Comparison of ENCODE assay signal across 13 cellular contexts in genomic region chr13:113022391-113023216, GRCh38. TPM values are rescaled to one million over a fixed set of nuclear protein-coding genes. Genes with fewer than 3 reads are reported as not detected.
DNase-seq lines count a peak whose midpoint lies in the region; ATAC-seq and TF ChIP-seq lines count a peak whose summit lies in the region.
"Had no signal": no experiment of that assay in that cellular context is flagged by ENCODE, and none has a peak within 500 bp of the region (broad histone marks: within the 10 kb centered on the region; RNA-seq: fewer than 3 reads in every experiment).

No MANE protein-coding gene starts in this region.

- H3K4me3 Mint-ChIP-seq in brain (peak overlapping the region in 3 of 5 experiments; percentile 21 to 70 (median 70)), progenitor cell of endocrine pancreas (ENCODE audit: low read depth) (peak overlapping the region; percentile 55)
- H3K4me3 Mint-ChIP-seq: activated T-helper 1 cell treated with anti-CD3 and anti-CD28 coated beads, Interleukin-12 subunit alpha, Interleukin-12 subunit beta, Interleukin-2, Interleukin-4 antibody, amounts not matched to agents 30 ng/mL and 10 ng/mL and 1 ng/mL, durations not matched to agents 14 hours and 24 hours and 36 hours had no signal

- H3K4me3 ChIP-seq in HUES6 (ENCODE audit: low read depth, low read length) (peak overlapping the region; percentile 53), iPS-18a (ENCODE audit: low read length) (no peak overlapping the region)
- H3K4me3 ChIP-seq: lung had no signal

- DNase-seq in progenitor cell of endocrine pancreas (ENCODE audit: low spot score, unreplicated experiment) = no peak
- no peak for DNase-seq in GM13977 (ENCODE audit: low spot score)
- DNase-seq: activated CD4-positive, alpha-beta T cell treated with anti-CD3 and anti-CD28 coated beads for 1 hour; stimulated activated CD4-positive, alpha-beta T cell treated with anti-CD3 and anti-CD28 coated beads, Interleukin-4, amount 100 ng/mL, for 4 hours had no signal

- H3K9me3 ChIP-seq in HUES6 (ENCODE audit: control insufficient read depth, insufficient read depth, low read depth, low read length) = no peaks in the 10 kb centered on the region
- H3K9me3 ChIP-seq in iPS-18a (ENCODE audit: control insufficient read depth, low read depth, low read length) = no peaks in the 10 kb centered on the region

- H3K9ac ChIP-seq in HUES6 (ENCODE audit: low read length) (peak overlapping the region; percentile 92), iPS-18a (ENCODE audit: low read length) (peak overlapping the region; percentile 40)

- in situ Hi-C loops in GM13977 (cut with MboI; ENCODE audit: low pct_unique_long_range_greater_than_20kb, low sequenced_read_pairs, unreplicated experiment) = no loop called here

- peaks cover 30% of the 10 kb centered on the region for H3K4me1 ChIP-seq in HUES6 (ENCODE audit: control insufficient read depth, insufficient read depth, low read length)
- peaks cover 16% of the 10 kb centered on the region for H3K4me1 ChIP-seq in iPS-18a (ENCODE audit: control insufficient read depth, low read depth, low read length)

- H3K27me3 ChIP-seq in HUES6 (ENCODE audit: control insufficient read depth, insufficient read depth, low read length) = no peaks in the 10 kb centered on the region
- H3K27me3 ChIP-seq in iPS-18a (ENCODE audit: control insufficient read depth, insufficient read depth, low read length) = no peaks in the 10 kb centered on the region

- H3K27ac ChIP-seq in HUES6 (ENCODE audit: low read depth, low read length) (peak overlapping the region; percentile 93), iPS-18a (ENCODE audit: low read length) (peak overlapping the region; percentile 24)
- H3K27ac ChIP-seq: C4-2B had no signal

- H3K36me3 Mint-ChIP-seq in brain (peaks cover 31% of the 10 kb centered on the region), progenitor cell of endocrine pancreas (ENCODE audit: insufficient read depth) (peaks cover 12% of the 10 kb centered on the region)

- no peak for ATAC-seq in GM21576 (IDR thresholded peaks at IDR 0.05; ENCODE audit: unreplicated experiment)
- no peak for ATAC-seq in GM18519 (IDR thresholded peaks at IDR 0.05; ENCODE audit: low FRiP score, unreplicated experiment)
- no peak for ATAC-seq in HG02588 (IDR thresholded peaks at IDR 0.05; ENCODE audit: unreplicated experiment)

- H3K27me3 Mint-ChIP-seq in brain = no peaks in the 10 kb centered on the region
- peaks cover 9% of the 10 kb centered on the region for H3K27me3 Mint-ChIP-seq in progenitor cell of endocrine pancreas

- H3K4me1 Mint-ChIP-seq in brain (peaks cover 11% of the 10 kb centered on the region), progenitor cell of endocrine pancreas (ENCODE audit: low read depth) (peaks cover 14% of the 10 kb centered on the region)

- peaks cover 0 to 2% (median 0%) of the 10 kb centered on the region in 5 experiments for H3K9me3 Mint-ChIP-seq in brain
- H3K9me3 Mint-ChIP-seq in progenitor cell of endocrine pancreas (ENCODE audit: low read depth) = no peaks in the 10 kb centered on the region
- H3K9me3 Mint-ChIP-seq: activated T-helper 1 cell treated with anti-CD3 and anti-CD28 coated beads, Interleukin-12 subunit alpha, Interleukin-12 subunit beta, Interleukin-2, Interleukin-4 antibody, amounts not matched to agents 30 ng/mL and 10 ng/mL and 1 ng/mL, durations not matched to agents 14 hours and 24 hours and 36 hours had no signal

- H3K36me3 ChIP-seq in HUES6 (ENCODE audit: control insufficient read depth, insufficient read depth, low read length) (peaks cover 18% of the 10 kb centered on the region; the same call in 1 of the 2 replicates), iPS-18a (ENCODE audit: control insufficient read depth, low read depth, low read length) (no peaks in the 10 kb centered on the region)

- H3K27ac Mint-ChIP-seq in brain (peak overlapping the region; percentile 17 to 82 (median 74)), progenitor cell of endocrine pancreas (peak overlapping the region; percentile 89)
- H3K27ac Mint-ChIP-seq: activated T-helper 1 cell treated with anti-CD3 and anti-CD28 coated beads, Interleukin-12 subunit alpha, Interleukin-12 subunit beta, Interleukin-2, Interleukin-4 antibody, amounts not matched to agents 30 ng/mL and 10 ng/mL and 1 ng/mL, durations not matched to agents 14 hours and 24 hours and 36 hours had no signal

- TF ChIP-seq CTCF in brain (conservative IDR thresholded peaks at IDR 0.05) (no peak), progenitor cell of endocrine pancreas (IDR thresholded peaks at IDR 0.05; ENCODE audit: unreplicated experiment) (no peak), GM13977 (IDR thresholded peaks at IDR 0.05; ENCODE audit: extremely low read depth, insufficient read depth, missing control alignments) (no peak)

RNA-seq across cellular contexts. Expression of gene MCF2L, which starts 53.6 kb away (rescaled TPM):
- polyA plus RNA-seq in brain (ENCODE audit: insufficient read depth, low read depth, low replicate concordance) = 61.7 TPM
- total RNA-seq in progenitor cell of endocrine pancreas = 82.6 and 90.0 TPM in 2 replicates
- total RNA-seq: activated T-helper 1 cell treated with anti-CD3 and anti-CD28 coated beads, Interleukin-12 subunit alpha, Interleukin-12 subunit beta, Interleukin-2, Interleukin-4 antibody, amounts not matched to agents 30 ng/mL and 10 ng/mL and 1 ng/mL, durations not matched to agents 14 hours and 24 hours and 36 hours had no signal
